Comparison of ENCODE assay signal across 9 cellular contexts in the genomic region with DNA sequence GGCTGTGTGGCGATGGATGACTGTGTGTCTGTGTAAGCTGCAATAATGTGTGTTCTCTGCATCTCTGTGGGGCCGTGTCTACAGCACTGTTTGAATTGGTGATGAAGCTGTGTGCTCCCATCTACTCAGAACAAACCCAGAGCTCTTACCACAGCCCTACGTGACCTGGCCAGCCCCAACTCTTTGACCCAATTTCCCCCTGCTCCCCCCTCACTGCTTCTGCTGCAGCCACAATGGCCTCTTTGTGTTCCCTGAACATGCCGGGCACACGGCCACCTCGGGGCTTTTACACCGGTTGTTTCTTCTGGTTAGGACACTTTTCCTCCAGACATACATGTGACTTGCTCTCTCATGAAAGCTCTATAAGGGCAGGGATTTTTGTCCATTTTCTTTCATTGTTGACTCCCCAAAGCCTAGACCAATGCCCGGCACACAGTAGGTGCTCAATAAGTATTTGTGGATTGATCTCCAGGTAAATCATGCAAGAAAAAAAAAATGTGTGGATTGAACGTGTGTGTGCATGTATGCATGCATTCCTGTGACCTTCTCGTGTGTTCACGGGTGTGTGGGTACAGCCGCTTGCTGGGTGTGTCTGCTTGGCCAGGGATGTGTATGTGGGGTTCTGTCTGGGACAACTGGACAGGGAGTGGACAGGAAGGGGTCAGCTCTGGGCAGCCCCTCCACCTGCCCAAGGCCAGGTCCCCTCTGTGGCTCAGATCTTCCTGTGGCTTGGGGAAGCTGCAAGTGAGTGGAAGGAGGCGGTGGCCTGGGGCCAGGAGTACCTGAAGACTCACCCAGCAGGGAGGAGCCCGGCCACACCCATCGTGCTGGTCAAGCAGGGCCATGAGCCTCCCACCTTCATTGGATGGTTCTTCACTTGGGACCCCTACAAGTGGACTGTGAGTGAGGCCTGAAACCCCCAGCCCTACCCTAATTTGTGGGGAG. TPM values are rescaled to one million over a fixed set of nuclear protein-coding genes. Genes with fewer than 3 reads are reported as not detected.
DNase-seq lines count a peak whose midpoint lies in the region; TF ChIP-seq lines count a peak whose summit lies in the region.
"Had no signal": no experiment of that assay in that cellular context is flagged by ENCODE, and none has a peak within 500 bp of the region (broad histone marks: within the 10 kb centered on the region; RNA-seq: fewer than 3 reads in every experiment).

No MANE protein-coding gene starts in this region.

- peak overlapping the region; percentile 1 to 75 for H3K9ac ChIP-seq in mucosa of rectum (ENCODE audit: low read depth in 1 of 2, low read length in 2 of 2)

- H3K27me3 ChIP-seq in breast epithelium (no peaks in the 10 kb centered on the region), mucosa of rectum (ENCODE audit: control insufficient read depth in 2 of 2, insufficient read depth in 2 of 2, low read length in 2 of 2) (no peaks in the 10 kb centered on the region), tibial artery (no peaks in the 10 kb centered on the region)

- no peaks in the 10 kb centered on the region for H3K9me3 Mint-ChIP-seq in MCF 10A (ENCODE audit: unreplicated experiment)
- H3K9me3 Mint-ChIP-seq in type B pancreatic cell = no peaks in the 10 kb centered on the region
- H3K9me3 Mint-ChIP-seq: activated naive CD4-positive, alpha-beta T cell treated with anti-CD3 and anti-CD28 coated beads, Interleukin-2, amount 50 U/mL, for 24 hours had no signal

- H3K4me1 ChIP-seq in breast epithelium = peaks cover 8 to 28% of the 10 kb centered on the region in 2 donors
- peaks cover 31 to 39% of the 10 kb centered on the region in 2 donors for H3K4me1 ChIP-seq in mucosa of rectum (ENCODE audit: control insufficient read depth in 2 of 2, insufficient read depth in 2 of 2, low read length in 2 of 2)
- H3K4me1 ChIP-seq in tibial artery = peaks cover 0 to 19% (median 0%) of the 10 kb centered on the region in 4 donors

- CTCF ChIA-PET in MCF 10A (lab: Yijun Ruan, JAX) = interaction anchor here (0.6 to 3.7 kb wide), 15 partner anchors 8 to 989 kb away, joined by 3 to 46 read pairs (median 3); a partner anchor contains a TSS

- peak overlapping the region; percentile 87 for H3K27ac ChIP-seq in breast epithelium
- peak overlapping the region; percentile 90 to 96 for H3K27ac ChIP-seq in mucosa of rectum (ENCODE audit: low read depth in 2 of 2, low read length in 2 of 2)
- H3K27ac ChIP-seq in tibial artery = no peak overlapping the region

- H3K36me3 ChIP-seq in breast epithelium (no peaks in the 10 kb centered on the region), mucosa of rectum (ENCODE audit: control insufficient read depth in 2 of 2, insufficient read depth in 2 of 2, low read length in 2 of 2) (peaks cover 60 to 63% of the 10 kb centered on the region in 2 donors), tibial artery (peaks cover 19 to 62% (median 43%) of the 10 kb centered on the region in 3 donors)

- H3K4me3 ChIP-seq in breast epithelium (peak overlapping the region in 1 of 3 donors; percentile 1), mucosa of rectum (ENCODE audit: low read length in 2 of 2) (no peak overlapping the region), tibial artery (no peak overlapping the region)

- TF ChIP-seq CTCF in breast epithelium (IDR thresholded peaks at IDR 0.05) = no peak
- TF ChIP-seq CTCF in MCF 10A (IDR thresholded peaks at IDR 0.05; ENCODE audit: unreplicated experiment) = no peak
- TF ChIP-seq CTCF in type B pancreatic cell (conservative IDR thresholded peaks at IDR 0.05) = no peak
- no peak for TF ChIP-seq CTCF in tibial artery (IDR thresholded peaks at IDR 0.05)

- H3K36me3 Mint-ChIP-seq in MCF 10A (ENCODE audit: insufficient read depth, unreplicated experiment) (peaks cover 5% of the 10 kb centered on the region), type B pancreatic cell (peaks cover 5% of the 10 kb centered on the region)
- H3K36me3 Mint-ChIP-seq: activated naive CD4-positive, alpha-beta T cell treated with anti-CD3 and anti-CD28 coated beads, Interleukin-2, amount 50 U/mL, for 24 hours had no signal

- intact Hi-C loops in breast epithelium (cut with DNase I; ENCODE audit: low total_unique reads) (no loop called here), MCF 10A (cut with micrococcal nuclease) (loop anchor here (10.0 kb wide), 1 partner anchor 339 kb away; a partner anchor contains a TSS), tibial artery (cut with DNase I; ENCODE audit: low total_unique reads) (loop anchor here (10.0 kb wide), 2 partner anchors 151 to 159 kb away; a partner anchor contains a TSS)

- POLR2A ChIA-PET in MCF 10A (lab: Yijun Ruan, JAX) = interaction anchor here (0.6 kb wide), 2 partner anchors 113 to 803 kb away, joined by 3 read pairs; no protein-coding TSS in a partner anchor

- no peak for TF ChIP-seq POLR2A in breast epithelium (IDR thresholded peaks at IDR 0.05)

- H3K4me1 Mint-ChIP-seq in MCF 10A (ENCODE audit: insufficient read depth, unreplicated experiment) = peaks cover 21% of the 10 kb centered on the region
- H3K4me1 Mint-ChIP-seq in type B pancreatic cell (ENCODE audit: unreplicated experiment) = peaks cover 15% of the 10 kb centered on the region

- BruUV-seq in MCF 10A (replicated peaks; lab: Mats Ljungman, UMichigan) = no TSS peak

- H3K27me3 Mint-ChIP-seq in MCF 10A (ENCODE audit: insufficient read depth, unreplicated experiment) (no peaks in the 10 kb centered on the region), type B pancreatic cell (no peaks in the 10 kb centered on the region)
- H3K27me3 Mint-ChIP-seq: activated naive CD4-positive, alpha-beta T cell treated with anti-CD3 and anti-CD28 coated beads, Interleukin-2, amount 50 U/mL, for 24 hours had no signal

- DNase-seq in breast epithelium (ENCODE audit: low spot score in 2 of 2) = peak; percentile 80 to 94
- no peak for DNase-seq in MCF 10A (ENCODE audit: unreplicated experiment)
- peak; percentile 75 for DNase-seq in epidermal melanocyte (ENCODE audit: insufficient read length, low spot score)
- no peak for DNase-seq in type B pancreatic cell (ENCODE audit: extremely low spot score, unreplicated experiment)
- DNase-seq in tibial artery = no peak
- DNase-seq in kidney glomerular epithelial cell (lab: John Stamatoyannopoulos, UW) = no peak
- no peak for DNase-seq in stimulated activated CD4-positive, alpha-beta T cell treated with anti-CD3 and anti-CD28 coated beads, Interleukin-4, amount 100 ng/mL, for 24 hours

- no peak overlapping the region for H3K27ac Mint-ChIP-seq in MCF 10A (ENCODE audit: low read depth, unreplicated experiment)
- peak overlapping the region; percentile 86 for H3K27ac Mint-ChIP-seq in type B pancreatic cell
- H3K27ac Mint-ChIP-seq: activated naive CD4-positive, alpha-beta T cell treated with anti-CD3 and anti-CD28 coated beads, Interleukin-2, amount 50 U/mL, for 24 hours had no signal

- H3K9me3 ChIP-seq in breast epithelium = no peaks in the 10 kb centered on the region
- no peaks in the 10 kb centered on the region for H3K9me3 ChIP-seq in mucosa of rectum (ENCODE audit: control insufficient read depth in 2 of 2, low read length in 2 of 2)
- no peaks in the 10 kb centered on the region for H3K9me3 ChIP-seq in tibial artery

- H3K4me3 Mint-ChIP-seq in MCF 10A (ENCODE audit: unreplicated experiment) (no peak overlapping the region), type B pancreatic cell (peak overlapping the region; percentile 50)
- H3K4me3 Mint-ChIP-seq: activated naive CD4-positive, alpha-beta T cell treated with anti-CD3 and anti-CD28 coated beads, Interleukin-2, amount 50 U/mL, for 24 hours had no signal

RNA-seq across cellular contexts. Expression of a gene that starts 14.8 kb away (rescaled TPM):
- total RNA-seq in breast epithelium = 10 to 100 TPM; 11.0 to 17.4 (median 15.4) TPM
- total RNA-seq in MCF 10A (2022) = not detected in 2 replicates
- 14.2 and 16.9 TPM in 2 replicates for total RNA-seq in type B pancreatic cell (ENCODE audit: low replicate concordance)

RNA-seq across cellular contexts. Expression of a gene that starts 24.1 kb away (rescaled TPM):
- total RNA-seq in breast epithelium (10 to 100 TPM; 17.0 to 36.2 (median 23.4) TPM), MCF 10A (2022) (1.8 and 3.1 TPM in 2 replicates), type B pancreatic cell (ENCODE audit: low replicate concordance) (28.7 and 31.6 TPM in 2 replicates)

RNA-seq across cellular contexts. Expression of a gene that starts 33.7 kb away (rescaled TPM):
- total RNA-seq in breast epithelium (1 to 10 TPM in 2 of 3 donors, under 1 TPM in 1; 0.98 to 2.0 (median 1.1) TPM), MCF 10A (2022) (1.3 TPM in 1 of 2 replicates, not detected in the other), type B pancreatic cell (ENCODE audit: low replicate concordance) (0.76 and 3.2 TPM in 2 replicates)

Comparison
In these comparisons a context has a peak if more than half of its experiments do, and no peak if none do; other contexts are left out.
1. DNase-seq: peak in breast epithelium (2 of 2) and epidermal melanocyte (single experiment); none in MCF 10A (single experiment), type B pancreatic cell (single experiment), tibial artery (0 of 2), kidney glomerular epithelial cell (single experiment) and stimulated activated CD4-positive, alpha-beta T cell treated with anti-CD3 and anti-CD28 coated beads, Interleukin-4, amount 100 ng/mL, for 24 hours (single experiment).
2. RNA of a gene that starts 14.8 kb away (total RNA-seq): 14.2 to 16.9 TPM in type B pancreatic cell and 11.0 to 17.4 TPM in breast epithelium; not detected in MCF 10A; every median in the first group is over 10 times any median in the second.
3. H3K27ac ChIP-seq: peak in breast epithelium (2 of 2) and mucosa of rectum (2 of 2); none in tibial artery (0 of 2).